ENCODE assay signal across 1 cellular context in genomic region chr5:160262665-160263064, GRCh38.
TF ChIP-seq lines count a peak whose summit lies in the region.

No MANE protein-coding gene starts in this region.

TF ChIP-seq in K562, 482 proteins besides CTCF, POLR2A, EP300 and RAD21 (continues in another document):
- TF ChIP-seq IRF2 (CRISPR knock-in tag; IDR thresholded peaks at IDR 0.05) (no peak), ZNF449 (CRISPR knock-in tag; IDR thresholded peaks at IDR 0.05) (no peak), CCNT2 (IDR thresholded peaks at IDR 0.05; ENCODE audit: borderline replicate concordance, extremely low read depth, insufficient read length, low read depth, low read length) (no peak), KLF16 (IDR thresholded peaks at IDR 0.05) (peak; percentile 50; the same call in 1 of the 2 replicates), RB1 (IDR thresholded peaks at IDR 0.05; ENCODE audit: low read depth) (no peak), ARID1B (IDR thresholded peaks at IDR 0.05) (peak; percentile 88), CHCHD3 (CRISPR knock-in tag; IDR thresholded peaks at IDR 0.05) (no peak), ZC3H4 (CRISPR knock-in tag; IDR thresholded peaks at IDR 0.05; ENCODE audit: borderline replicate concordance) (no peak), GATA2 (CRISPR knock-in tag; IDR thresholded peaks at IDR 0.05) (no peak), LARP7 (IDR thresholded peaks at IDR 0.05) (no peak), MYC (IDR thresholded peaks at IDR 0.05; ENCODE audit: low read depth, low read length) (peak; percentile 59; the same call in 1 of the 2 replicates), MYC (CRISPR knock-in tag; IDR thresholded peaks at IDR 0.05; ENCODE audit: borderline replicate concordance, low read depth) (no peak), CEBPB (tag; IDR thresholded peaks at IDR 0.05) (no peak), POU5F1 (IDR thresholded peaks at IDR 0.05; ENCODE audit: borderline replicate concordance, low read depth, low read length, partially characterized antibody) (no peak), ZNF445 (CRISPR knock-in tag; IDR thresholded peaks at IDR 0.05; ENCODE audit: low read depth) (no peak), TAF1 (IDR thresholded peaks at IDR 0.05; ENCODE audit: control insufficient read depth, extremely low read depth, insufficient read depth, low read length, severe bottlenecking) (no peak), CHD1 (IDR thresholded peaks at IDR 0.05; ENCODE audit: low read length) (no peak), HDAC2 (IDR thresholded peaks at IDR 0.05) (peak; percentile 34; the same call in 1 of the 2 replicates), STAT5A (IDR thresholded peaks at IDR 0.05; ENCODE audit: borderline replicate concordance, low read length) (no peak), HIVEP1 (CRISPR knock-in tag; IDR thresholded peaks at IDR 0.05) (no peak), CBFA2T2 (conservative IDR thresholded peaks at IDR 0.05) (peak; percentile 89), ZNF79 (CRISPR knock-in tag; IDR thresholded peaks at IDR 0.05; ENCODE audit: low read depth) (no peak), ZNF347 (CRISPR knock-in tag; IDR thresholded peaks at IDR 0.05; ENCODE audit: low read depth) (no peak), SIN3B (IDR thresholded peaks at IDR 0.05; ENCODE audit: low read depth) (no peak), GTF2E2 (tag; IDR thresholded peaks at IDR 0.05) (no peak), TBL1XR1 (IDR thresholded peaks at IDR 0.05; ENCODE audit: low read length in 2 of 2) (peak in 1 of 2 experiments; percentile 20; a peak in 1 of 4 replicates), POLR2AphosphoS2 (IDR thresholded peaks at IDR 0.05; ENCODE audit: low read length) (no peak), ESRRB (CRISPR knock-in tag; IDR thresholded peaks at IDR 0.05; ENCODE audit: borderline replicate concordance) (no peak), PURB (CRISPR knock-in tag; IDR thresholded peaks at IDR 0.05; ENCODE audit: low read depth) (no peak), NUFIP1 (IDR thresholded peaks at IDR 0.05; ENCODE audit: partially characterized antibody) (no peak), GATAD2B (IDR thresholded peaks at IDR 0.05; ENCODE audit: borderline replicate concordance) (no peak), CHD2 (IDR thresholded peaks at IDR 0.05; ENCODE audit: low read depth, low read length) (no peak), ZEB2 (IDR thresholded peaks at IDR 0.05) (0 out of 2 replicates have a peak, but pooled peaks have one; percentile 27), YBX1 (IDR thresholded peaks at IDR 0.05) (no peak), TAL1 (IDR thresholded peaks at IDR 0.05) (peak; percentile 80), ILF3 (IDR thresholded peaks at IDR 0.05; ENCODE audit: borderline replicate concordance) (no peak), SMC3 (conservative IDR thresholded peaks at IDR 0.05; ENCODE audit: insufficient read depth, low read depth, low read length) (no peak), GTF2F1 (IDR thresholded peaks at IDR 0.05; ENCODE audit: low read depth, low read length) (no peak), NFRKB (IDR thresholded peaks at IDR 0.05; ENCODE audit: low read depth) (no peak), ZNF695 (CRISPR knock-in tag; IDR thresholded peaks at IDR 0.05) (no peak), CBX3 (IDR thresholded peaks at IDR 0.05; ENCODE audit: borderline replicate concordance in 1 of 2, low read length in 2 of 2) (no peak), YY1 (IDR thresholded peaks at IDR 0.05; ENCODE audit: borderline replicate concordance in 1 of 3, control insufficient read depth in 1 of 3, extremely low read depth in 1 of 3, insufficient read depth in 3 of 3, insufficient read length in 1 of 3, insufficient replicate concordance in 2 of 3, low read depth in 1 of 3, low read length in 2 of 3) (peak in 1 of 3 experiments; percentile 41), SRF (CRISPR knock-in tag; IDR thresholded peaks at IDR 0.05) (no peak), CAMTA2 (CRISPR knock-in tag; conservative IDR thresholded peaks at IDR 0.05) (no peak), NFXL1 (CRISPR knock-in tag; IDR thresholded peaks at IDR 0.05) (no peak), ASH1L (IDR thresholded peaks at IDR 0.05; ENCODE audit: borderline replicate concordance, low read depth, partially characterized antibody) (no peak), ZNF561 (CRISPR knock-in tag; conservative IDR thresholded peaks at IDR 0.05) (no peak), FOXK2 (conservative IDR thresholded peaks at IDR 0.05 in 1 of 2, IDR thresholded peaks at IDR 0.05 in 1 of 2; ENCODE audit: low read depth in 2 of 2) (no peak), TFE3 (CRISPR knock-in tag; IDR thresholded peaks at IDR 0.05) (no peak), ZNF311 (CRISPR knock-in tag; IDR thresholded peaks at IDR 0.05) (0 out of 2 replicates have a peak, but pooled peaks have one; percentile 34), HMG20A (CRISPR knock-in tag; conservative IDR thresholded peaks at IDR 0.05) (no peak), ESRRA (IDR thresholded peaks at IDR 0.05; ENCODE audit: borderline replicate concordance, low read depth) (no peak), DIDO1 (tag; IDR thresholded peaks at IDR 0.05; ENCODE audit: low read depth) (no peak), NONO (IDR thresholded peaks at IDR 0.05; ENCODE audit: low read depth in 2 of 2, low read length in 1 of 2) (no peak), SREBF2 (CRISPR knock-in tag; IDR thresholded peaks at IDR 0.05) (no peak), BCL6 (CRISPR knock-in tag; IDR thresholded peaks at IDR 0.05) (no peak), PHB (CRISPR knock-in tag; IDR thresholded peaks at IDR 0.05) (no peak), ELF2 (CRISPR knock-in tag; IDR thresholded peaks at IDR 0.05) (no peak), ZNF280A (IDR thresholded peaks at IDR 0.05; ENCODE audit: low read depth, partially characterized antibody) (no peak), STAG1 (CRISPR knock-in tag; IDR thresholded peaks at IDR 0.05; ENCODE audit: borderline replicate concordance) (no peak), USF2 (CRISPR knock-in tag; IDR thresholded peaks at IDR 0.05) (no peak; the same call in 1 of the 2 replicates), HNRNPK (IDR thresholded peaks at IDR 0.05; ENCODE audit: low read depth, low read length, poor library complexity, severe bottlenecking) (no peak), MEF2D (tag; conservative IDR thresholded peaks at IDR 0.05; ENCODE audit: low read depth) (no peak), DPF2 (IDR thresholded peaks at IDR 0.05) (peak; percentile 68)
- TF ChIP-seq, protein P1, sequence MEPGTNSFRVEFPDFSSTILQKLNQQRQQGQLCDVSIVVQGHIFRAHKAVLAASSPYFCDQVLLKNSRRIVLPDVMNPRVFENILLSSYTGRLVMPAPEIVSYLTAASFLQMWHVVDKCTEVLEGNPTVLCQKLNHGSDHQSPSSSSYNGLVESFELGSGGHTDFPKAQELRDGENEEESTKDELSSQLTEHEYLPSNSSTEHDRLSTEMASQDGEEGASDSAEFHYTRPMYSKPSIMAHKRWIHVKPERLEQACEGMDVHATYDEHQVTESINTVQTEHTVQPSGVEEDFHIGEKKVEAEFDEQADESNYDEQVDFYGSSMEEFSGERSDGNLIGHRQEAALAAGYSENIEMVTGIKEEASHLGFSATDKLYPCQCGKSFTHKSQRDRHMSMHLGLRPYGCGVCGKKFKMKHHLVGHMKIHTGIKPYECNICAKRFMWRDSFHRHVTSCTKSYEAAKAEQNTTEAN (CRISPR knock-in tag; IDR thresholded peaks at IDR 0.05), result no peak
- TF ChIP-seq, protein P2, sequence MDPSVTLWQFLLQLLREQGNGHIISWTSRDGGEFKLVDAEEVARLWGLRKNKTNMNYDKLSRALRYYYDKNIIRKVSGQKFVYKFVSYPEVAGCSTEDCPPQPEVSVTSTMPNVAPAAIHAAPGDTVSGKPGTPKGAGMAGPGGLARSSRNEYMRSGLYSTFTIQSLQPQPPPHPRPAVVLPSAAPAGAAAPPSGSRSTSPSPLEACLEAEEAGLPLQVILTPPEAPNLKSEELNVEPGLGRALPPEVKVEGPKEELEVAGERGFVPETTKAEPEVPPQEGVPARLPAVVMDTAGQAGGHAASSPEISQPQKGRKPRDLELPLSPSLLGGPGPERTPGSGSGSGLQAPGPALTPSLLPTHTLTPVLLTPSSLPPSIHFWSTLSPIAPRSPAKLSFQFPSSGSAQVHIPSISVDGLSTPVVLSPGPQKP (CRISPR knock-in tag; IDR thresholded peaks at IDR 0.05), result no peak
- TF ChIP-seq, protein P3, sequence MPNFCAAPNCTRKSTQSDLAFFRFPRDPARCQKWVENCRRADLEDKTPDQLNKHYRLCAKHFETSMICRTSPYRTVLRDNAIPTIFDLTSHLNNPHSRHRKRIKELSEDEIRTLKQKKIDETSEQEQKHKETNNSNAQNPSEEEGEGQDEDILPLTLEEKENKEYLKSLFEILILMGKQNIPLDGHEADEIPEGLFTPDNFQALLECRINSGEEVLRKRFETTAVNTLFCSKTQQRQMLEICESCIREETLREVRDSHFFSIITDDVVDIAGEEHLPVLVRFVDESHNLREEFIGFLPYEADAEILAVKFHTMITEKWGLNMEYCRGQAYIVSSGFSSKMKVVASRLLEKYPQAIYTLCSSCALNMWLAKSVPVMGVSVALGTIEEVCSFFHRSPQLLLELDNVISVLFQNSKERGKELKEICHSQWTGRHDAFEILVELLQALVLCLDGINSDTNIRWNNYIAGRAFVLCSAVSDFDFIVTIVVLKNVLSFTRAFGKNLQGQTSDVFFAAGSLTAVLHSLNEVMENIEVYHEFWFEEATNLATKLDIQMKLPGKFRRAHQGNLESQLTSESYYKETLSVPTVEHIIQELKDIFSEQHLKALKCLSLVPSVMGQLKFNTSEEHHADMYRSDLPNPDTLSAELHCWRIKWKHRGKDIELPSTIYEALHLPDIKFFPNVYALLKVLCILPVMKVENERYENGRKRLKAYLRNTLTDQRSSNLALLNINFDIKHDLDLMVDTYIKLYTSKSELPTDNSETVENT (CRISPR knock-in tag; IDR thresholded peaks at IDR 0.05), result no peak
- TF ChIP-seq, protein P4, sequence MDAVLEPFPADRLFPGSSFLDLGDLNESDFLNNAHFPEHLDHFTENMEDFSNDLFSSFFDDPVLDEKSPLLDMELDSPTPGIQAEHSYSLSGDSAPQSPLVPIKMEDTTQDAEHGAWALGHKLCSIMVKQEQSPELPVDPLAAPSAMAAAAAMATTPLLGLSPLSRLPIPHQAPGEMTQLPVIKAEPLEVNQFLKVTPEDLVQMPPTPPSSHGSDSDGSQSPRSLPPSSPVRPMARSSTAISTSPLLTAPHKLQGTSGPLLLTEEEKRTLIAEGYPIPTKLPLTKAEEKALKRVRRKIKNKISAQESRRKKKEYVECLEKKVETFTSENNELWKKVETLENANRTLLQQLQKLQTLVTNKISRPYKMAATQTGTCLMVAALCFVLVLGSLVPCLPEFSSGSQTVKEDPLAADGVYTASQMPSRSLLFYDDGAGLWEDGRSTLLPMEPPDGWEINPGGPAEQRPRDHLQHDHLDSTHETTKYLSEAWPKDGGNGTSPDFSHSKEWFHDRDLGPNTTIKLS (IDR thresholded peaks at IDR 0.05; ENCODE audit: borderline replicate concordance, low read depth), result no peak
- TF ChIP-seq, protein P5, sequence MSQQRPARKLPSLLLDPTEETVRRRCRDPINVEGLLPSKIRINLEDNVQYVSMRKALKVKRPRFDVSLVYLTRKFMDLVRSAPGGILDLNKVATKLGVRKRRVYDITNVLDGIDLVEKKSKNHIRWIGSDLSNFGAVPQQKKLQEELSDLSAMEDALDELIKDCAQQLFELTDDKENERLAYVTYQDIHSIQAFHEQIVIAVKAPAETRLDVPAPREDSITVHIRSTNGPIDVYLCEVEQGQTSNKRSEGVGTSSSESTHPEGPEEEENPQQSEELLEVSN (IDR thresholded peaks at IDR 0.05; ENCODE audit: borderline replicate concordance in 1 of 2, extremely low read depth in 1 of 2, insufficient read depth in 1 of 2, insufficient read length in 1 of 2, low read depth in 1 of 2, low read length in 1 of 2, poor library complexity in 1 of 2, severe bottlenecking in 1 of 2), result peak in 1 of 2 experiments; percentile 32
- TF ChIP-seq, protein P6, sequence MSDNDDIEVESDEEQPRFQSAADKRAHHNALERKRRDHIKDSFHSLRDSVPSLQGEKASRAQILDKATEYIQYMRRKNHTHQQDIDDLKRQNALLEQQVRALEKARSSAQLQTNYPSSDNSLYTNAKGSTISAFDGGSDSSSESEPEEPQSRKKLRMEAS (CRISPR knock-in tag; IDR thresholded peaks at IDR 0.05), result peak; percentile 39
